9 cellular contexts compared by ENCODE assay signal in the genomic region with DNA sequence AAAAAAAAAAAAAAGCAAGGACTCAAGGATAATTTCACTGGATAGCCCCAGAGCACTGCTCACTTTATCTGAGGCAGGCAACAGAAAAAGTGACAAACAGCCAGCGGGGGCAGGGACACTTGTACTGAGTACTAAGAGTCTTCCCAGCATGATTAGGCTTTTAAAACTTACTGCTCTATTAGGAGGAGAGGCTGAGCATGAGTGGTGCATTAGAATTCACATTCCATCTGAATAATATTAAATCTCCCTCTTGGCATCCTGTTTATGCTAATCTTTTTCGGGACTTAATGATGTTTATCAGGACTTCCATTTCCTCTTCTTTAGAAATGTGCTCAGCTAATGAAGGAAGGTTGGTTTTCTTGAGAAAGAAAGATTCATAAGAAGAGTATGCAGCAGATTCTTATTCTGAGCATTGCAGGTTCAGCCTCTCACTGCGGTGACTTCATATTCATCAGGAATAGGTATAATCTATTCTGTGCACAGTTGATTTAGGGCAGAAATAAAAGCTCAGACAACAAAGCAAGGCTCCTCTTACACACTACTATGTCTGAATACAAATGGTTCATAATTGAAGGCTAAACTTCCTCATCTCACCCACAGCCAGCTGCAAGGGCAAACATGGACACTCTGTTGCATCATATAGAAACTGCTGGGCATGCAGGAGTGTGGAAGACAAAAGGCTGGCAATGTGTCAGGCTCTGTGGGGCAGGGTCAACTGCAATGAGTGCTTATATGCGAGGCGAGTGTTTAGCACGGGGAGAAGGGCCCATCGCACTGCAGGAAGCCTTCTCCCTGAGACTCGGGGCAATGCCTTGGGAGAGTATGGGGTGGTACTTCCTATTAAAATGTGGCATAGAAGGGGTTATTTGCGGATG.
DNase-seq lines count a peak whose midpoint lies in the region; ATAC-seq and TF ChIP-seq lines count a peak whose summit lies in the region.
"Had no signal": no experiment of that assay in that cellular context is flagged by ENCODE, and none has a peak within 500 bp of the region (broad histone marks: within the 10 kb centered on the region; RNA-seq: fewer than 3 reads in every experiment).

No MANE protein-coding gene starts in this region.

- no peak for ATAC-seq in activated naive CD4-positive, alpha-beta T cell treated with anti-CD3 and anti-CD28 coated beads, Interleukin-2, amount 50 U/mL, for 72 hours
- ATAC-seq in GM19467 (IDR thresholded peaks at IDR 0.05; ENCODE audit: unreplicated experiment) = no peak
- ATAC-seq: psoas muscle had no signal

- H3F3A ChIP-seq in smooth muscle cell (ENCODE audit: low read depth) = peaks cover 10% of the 10 kb centered on the region

- H3K36me3 ChIP-seq in smooth muscle cell (ENCODE audit: low read depth) (no peaks in the 10 kb centered on the region), BE2C (peaks cover 4% of the 10 kb centered on the region; the same call in 1 of the 2 replicates)

- TF ChIP-seq CTCF in glutamatergic neuron (IDR thresholded peaks at IDR 0.05; ENCODE audit: partially characterized antibody, unreplicated experiment) (no peak), smooth muscle cell (IDR thresholded peaks at IDR 0.05; ENCODE audit: borderline replicate concordance, insufficient read depth, poor library complexity, severe bottlenecking) (no peak), BE2C (IDR thresholded peaks at IDR 0.05; ENCODE audit: low read depth, low read length) (no peak)

- no peaks in the 10 kb centered on the region for H4K20me1 ChIP-seq in smooth muscle cell (ENCODE audit: low read depth)

- peaks cover 5% of the 10 kb centered on the region for H3K36me3 Mint-ChIP-seq in glutamatergic neuron (ENCODE audit: unreplicated experiment)
- H3K36me3 Mint-ChIP-seq in activated naive CD4-positive, alpha-beta T cell treated with anti-CD3 and anti-CD28 coated beads, Interleukin-2, amount 50 U/mL, for 72 hours = no peaks in the 10 kb centered on the region

- peak overlapping the region; percentile 43 for H3K27ac Mint-ChIP-seq in glutamatergic neuron (ENCODE audit: unreplicated experiment)
- H3K27ac Mint-ChIP-seq in activated naive CD4-positive, alpha-beta T cell treated with anti-CD3 and anti-CD28 coated beads, Interleukin-2, amount 50 U/mL, for 72 hours = no peak overlapping the region

- peaks cover 19% of the 10 kb centered on the region for H3K4me1 ChIP-seq in smooth muscle cell (ENCODE audit: low read depth)
- H3K4me1 ChIP-seq in BE2C = peaks cover 24% of the 10 kb centered on the region

- WGBS in smooth muscle cell (ENCODE audit: low lambda C conversion rate) = 67% methylated on average over 9 of the region's 9 CpGs

- H3K79me2 ChIP-seq in smooth muscle cell (ENCODE audit: low read depth) = no peaks in the 10 kb centered on the region

- H3K9me3 Mint-ChIP-seq in glutamatergic neuron (ENCODE audit: unreplicated experiment) = no peaks in the 10 kb centered on the region
- no peaks in the 10 kb centered on the region for H3K9me3 Mint-ChIP-seq in activated naive CD4-positive, alpha-beta T cell treated with anti-CD3 and anti-CD28 coated beads, Interleukin-2, amount 50 U/mL, for 72 hours

- H3K27me3 ChIP-seq in smooth muscle cell (ENCODE audit: low read depth) (no peaks in the 10 kb centered on the region), BE2C (no peaks in the 10 kb centered on the region)

- H3K9ac ChIP-seq in smooth muscle cell (ENCODE audit: low read depth) = no peak overlapping the region

- no peak overlapping the region for H3K4me2 ChIP-seq in smooth muscle cell

- H3K4me3 ChIP-seq in smooth muscle cell (no peak overlapping the region), BE2C (ENCODE audit: low read depth, low read length) (no peak overlapping the region)
- H3K4me3 ChIP-seq: psoas muscle had no signal

- peak overlapping the region; percentile 39 for H3K27ac ChIP-seq in smooth muscle cell (ENCODE audit: low read depth)
- H3K27ac ChIP-seq: psoas muscle had no signal

- no peaks in the 10 kb centered on the region for H3K9me3 ChIP-seq in smooth muscle cell (replicated peaks; ENCODE audit: low read depth)
- no peaks in the 10 kb centered on the region for H3K9me3 ChIP-seq in BE2C
- H3K9me3 ChIP-seq: psoas muscle had no signal

- DNase-seq in H4 (ENCODE audit: low spot score) (peak; percentile 7), RPMI8226 (peak; percentile 77), glutamatergic neuron (no peak), smooth muscle cell (lab: John Stamatoyannopoulos, UW; ENCODE audit: unreplicated experiment) (no peak), BE2C (no peak), NCI-H82 (lab: John Stamatoyannopoulos, UW) (no peak)
- no peak for DNase-seq in activated naive CD4-positive, alpha-beta T cell treated with anti-CD3 and anti-CD28 coated beads, Interleukin-2, amount 50 U/mL, for 72 hours (ENCODE audit: low spot score in 2 of 2)

- H3K4me1 Mint-ChIP-seq in glutamatergic neuron (ENCODE audit: low read depth, unreplicated experiment) = peaks cover 3% of the 10 kb centered on the region

- H3K27me3 Mint-ChIP-seq in glutamatergic neuron (ENCODE audit: unreplicated experiment) = peaks cover 1% of the 10 kb centered on the region

- H2AFZ ChIP-seq in smooth muscle cell (ENCODE audit: low read depth) = no peak overlapping the region

- H3K4me3 Mint-ChIP-seq in glutamatergic neuron (ENCODE audit: unreplicated experiment) = no peak overlapping the region

Comparison
In these comparisons a context has a peak if more than half of its experiments do, and no peak if none do; other contexts are left out.
1. DNase-seq: peak in H4 (single experiment) and RPMI8226 (single experiment); none in glutamatergic neuron (single experiment), smooth muscle cell (single experiment), activated naive CD4-positive, alpha-beta T cell treated with anti-CD3 and anti-CD28 coated beads, Interleukin-2, amount 50 U/mL, for 72 hours (0 of 2), BE2C (single experiment) and NCI-H82 (single experiment).